In genomic region chr10:1579671-1580070, GRCh38 we compare ENCODE assay signal across 33 cellular contexts.
"Had no signal": no experiment of that assay in that cellular context is flagged by ENCODE, and none has a peak within 500 bp of the region (broad histone marks: within the 10 kb centered on the region; RNA-seq: fewer than 3 reads in every experiment).

No MANE protein-coding gene starts in this region.

- H3K27ac Mint-ChIP-seq: activated B cell treated with CpG ODN at 0.5 μM for 24 hours; activated CD4-positive, alpha-beta memory T cell treated with anti-CD3 and anti-CD28 coated beads for 36 hours; activated CD8-positive, alpha-beta memory T cell treated with anti-CD3 and anti-CD28 coated beads, Interleukin-2, amount 10 ng/mL, durations not matched to agents 7 days and 5 days; activated CD8-positive, alpha-beta T cell treated with anti-CD3 and anti-CD28 coated beads, Interleukin-2, amount 10 ng/mL, durations not matched to agents 7 days and 5 days; activated naive CD4-positive, alpha-beta T cell treated with anti-CD3 and anti-CD28 coated beads for 36 hours; activated naive CD4-positive, alpha-beta T cell treated with anti-CD3 and anti-CD28 coated beads, Interleukin-2, amount 50 U/mL, for 24 hours; activated naive CD8-positive, alpha-beta T cell treated with anti-CD3 and anti-CD28 coated beads for 36 hours; activated naive CD8-positive, alpha-beta T cell treated with anti-CD3 and anti-CD28 coated beads, Interleukin-2, amount 50 U/mL, for 24 hours; activated T-helper 1 cell treated with anti-CD3 and anti-CD28 coated beads, Interleukin-12 subunit alpha, Interleukin-12 subunit beta, Interleukin-2, Interleukin-4 antibody, amounts not matched to agents 30 ng/mL and 10 ng/mL and 1 ng/mL, durations not matched to agents 14 hours and 24 hours and 36 hours; activated T-helper 2 cell treated with anti-CD3 and anti-CD28 coated beads, Interferon-gamma antibody, Interleukin-2, Interleukin-4, amounts not matched to agents 10 μg/mL and 5 μg/mL and 100 μg/mL, durations not matched to agents 14 hours and 24 hours and 36 hours; effector memory CD8-positive, alpha-beta T cell; T-helper 1 cell treated with Interleukin-12 subunit alpha and Interleukin-12 subunit beta and Interleukin-4 antibody, amounts not matched to agents 30 μg/mL and 1 μg/mL, for 36 hours; T-helper 2 cell treated with Interferon-gamma antibody and Interleukin-4, amounts not matched to agents 5 μg/mL and 100 μg/mL, for 36 hours had no signal

- H3K27me3 ChIP-seq: adrenal gland, body of pancreas, foreskin keratinocyte, gastrocnemius medialis had no signal

- H3K9me3 ChIP-seq: adrenal gland, body of pancreas, esophagus muscularis mucosa, gastrocnemius medialis, heart right ventricle had no signal

- H3K4me3 Mint-ChIP-seq: activated B cell treated with CpG ODN at 0.5 μM for 24 hours; activated CD4-positive, alpha-beta memory T cell treated with anti-CD3 and anti-CD28 coated beads for 36 hours; activated CD8-positive, alpha-beta memory T cell treated with anti-CD3 and anti-CD28 coated beads, Interleukin-2, amount 10 ng/mL, durations not matched to agents 7 days and 5 days; activated CD8-positive, alpha-beta T cell treated with anti-CD3 and anti-CD28 coated beads, Interleukin-2, amount 10 ng/mL, durations not matched to agents 7 days and 5 days; activated naive CD4-positive, alpha-beta T cell treated with anti-CD3 and anti-CD28 coated beads for 36 hours; activated naive CD4-positive, alpha-beta T cell treated with anti-CD3 and anti-CD28 coated beads, Interleukin-2, amount 50 U/mL, for 24 hours; activated naive CD8-positive, alpha-beta T cell treated with anti-CD3 and anti-CD28 coated beads for 36 hours; activated naive CD8-positive, alpha-beta T cell treated with anti-CD3 and anti-CD28 coated beads, Interleukin-2, amount 50 U/mL, for 24 hours; activated T-helper 1 cell treated with anti-CD3 and anti-CD28 coated beads, Interleukin-12 subunit alpha, Interleukin-12 subunit beta, Interleukin-2, Interleukin-4 antibody, amounts not matched to agents 30 ng/mL and 10 ng/mL and 1 ng/mL, durations not matched to agents 14 hours and 24 hours and 36 hours; effector memory CD8-positive, alpha-beta T cell; T-helper 1 cell treated with Interleukin-12 subunit alpha and Interleukin-12 subunit beta and Interleukin-4 antibody, amounts not matched to agents 30 μg/mL and 1 μg/mL, for 36 hours; T-helper 2 cell treated with Interferon-gamma antibody and Interleukin-4, amounts not matched to agents 5 μg/mL and 100 μg/mL, for 36 hours had no signal

- H3K27me3 Mint-ChIP-seq: activated CD8-positive, alpha-beta memory T cell treated with anti-CD3 and anti-CD28 coated beads, Interleukin-2, amount 10 ng/mL, durations not matched to agents 7 days and 5 days; activated naive CD4-positive, alpha-beta T cell treated with anti-CD3 and anti-CD28 coated beads, Interleukin-2, amount 50 U/mL, for 24 hours; activated naive CD8-positive, alpha-beta T cell treated with anti-CD3 and anti-CD28 coated beads for 36 hours had no signal

- H3K4me1 Mint-ChIP-seq: activated CD8-positive, alpha-beta memory T cell treated with anti-CD3 and anti-CD28 coated beads, Interleukin-2, amount 10 ng/mL, durations not matched to agents 7 days and 5 days; activated naive CD4-positive, alpha-beta T cell treated with anti-CD3 and anti-CD28 coated beads, Interleukin-2, amount 50 U/mL, for 24 hours; activated naive CD8-positive, alpha-beta T cell treated with anti-CD3 and anti-CD28 coated beads for 36 hours; activated naive CD8-positive, alpha-beta T cell treated with anti-CD3 and anti-CD28 coated beads, Interleukin-2, amount 50 U/mL, for 24 hours had no signal

- H3K9me3 Mint-ChIP-seq: activated B cell treated with CpG ODN at 0.5 μM for 24 hours; activated CD4-positive, alpha-beta memory T cell treated with anti-CD3 and anti-CD28 coated beads for 36 hours; activated naive CD4-positive, alpha-beta T cell treated with anti-CD3 and anti-CD28 coated beads for 36 hours; activated naive CD4-positive, alpha-beta T cell treated with anti-CD3 and anti-CD28 coated beads, Interleukin-2, amount 50 U/mL, for 24 hours; activated naive CD8-positive, alpha-beta T cell treated with anti-CD3 and anti-CD28 coated beads for 36 hours; activated naive CD8-positive, alpha-beta T cell treated with anti-CD3 and anti-CD28 coated beads, Interleukin-2, amount 50 U/mL, for 24 hours; activated T-helper 1 cell treated with anti-CD3 and anti-CD28 coated beads, Interleukin-12 subunit alpha, Interleukin-12 subunit beta, Interleukin-2, Interleukin-4 antibody, amounts not matched to agents 30 ng/mL and 10 ng/mL and 1 ng/mL, durations not matched to agents 14 hours and 24 hours and 36 hours; activated T-helper 2 cell treated with anti-CD3 and anti-CD28 coated beads, Interferon-gamma antibody, Interleukin-2, Interleukin-4, amounts not matched to agents 10 μg/mL and 5 μg/mL and 100 μg/mL, durations not matched to agents 14 hours and 24 hours and 36 hours; effector memory CD8-positive, alpha-beta T cell; T-helper 1 cell treated with Interleukin-12 subunit alpha and Interleukin-12 subunit beta and Interleukin-4 antibody, amounts not matched to agents 30 μg/mL and 1 μg/mL, for 36 hours; T-helper 2 cell treated with Interferon-gamma antibody and Interleukin-4, amounts not matched to agents 5 μg/mL and 100 μg/mL, for 36 hours had no signal

- H3K27ac ChIP-seq: adrenal gland, body of pancreas, esophagus muscularis mucosa, foreskin keratinocyte, gastrocnemius medialis, heart right ventricle, WERI-Rb-1 had no signal

- H3K36me3 Mint-ChIP-seq: activated CD4-positive, alpha-beta memory T cell treated with anti-CD3 and anti-CD28 coated beads for 36 hours; activated CD8-positive, alpha-beta memory T cell treated with anti-CD3 and anti-CD28 coated beads, Interleukin-2, amount 10 ng/mL, durations not matched to agents 7 days and 5 days; activated naive CD4-positive, alpha-beta T cell treated with anti-CD3 and anti-CD28 coated beads, Interleukin-2, amount 50 U/mL, for 24 hours; activated naive CD8-positive, alpha-beta T cell treated with anti-CD3 and anti-CD28 coated beads for 36 hours had no signal

- DNase-seq: activated B cell treated with CpG ODN at 0.5 μM for 24 hours; activated CD4-positive, alpha-beta memory T cell treated with anti-CD3 and anti-CD28 coated beads for 36 hours; activated CD4-positive, alpha-beta T cell treated with anti-CD3 and anti-CD28 coated beads for 48 hours; activated CD8-positive, alpha-beta memory T cell treated with anti-CD3 and anti-CD28 coated beads, Interleukin-2, amount 10 ng/mL, durations not matched to agents 7 days and 5 days; activated CD8-positive, alpha-beta memory T cell treated with anti-CD3 and anti-CD28 coated beads, Interleukin-2, amount 50 U/mL, for 4 hours; activated CD8-positive, alpha-beta T cell treated with anti-CD3 and anti-CD28 coated beads, Interleukin-2, amount 10 ng/mL, durations not matched to agents 7 days and 5 days; activated effector memory CD4-positive, alpha-beta T cell treated with anti-CD3 and anti-CD28 coated beads, Interleukin-2, amount 50 U/mL, for 16 hours; activated naive CD4-positive, alpha-beta T cell treated with anti-CD3 and anti-CD28 coated beads for 36 hours; activated naive CD8-positive, alpha-beta T cell treated with anti-CD3 and anti-CD28 coated beads for 36 hours; activated naive CD8-positive, alpha-beta T cell treated with anti-CD3 and anti-CD28 coated beads, Interleukin-2, amount 50 U/mL, for 24 hours; activated T-cell treated with anti-CD3 and anti-CD28 coated beads, Interleukin-2, amount 50 U/mL, for 1 hour; activated T-cell treated with anti-CD3 and anti-CD28 coated beads, Interleukin-2, amount 50 U/mL, for 48 hours; adrenal gland; amygdala; aorta; body of pancreas; cortex of kidney; dermis blood vessel endothelial cell; effector CD4-positive, alpha-beta T cell; effector memory CD8-positive, alpha-beta T cell; erythroblast; foreskin keratinocyte; gastrocnemius medialis; heart right ventricle; T1000; WERI-Rb-1 had no signal

- ATAC-seq: activated CD4-positive, CD25-positive, alpha-beta regulatory T cell treated with anti-CD3 and anti-CD28 coated beads, Interleukin-2, amount 50 U/mL, for 24 hours; activated CD8-positive, alpha-beta memory T cell treated with anti-CD3 and anti-CD28 coated beads, Interleukin-2, amount 10 ng/mL, durations not matched to agents 7 days and 5 days; activated CD8-positive, alpha-beta T cell treated with anti-CD3 and anti-CD28 coated beads, Interleukin-2, amount 10 ng/mL, durations not matched to agents 7 days and 5 days; activated naive CD8-positive, alpha-beta T cell treated with anti-CD3 and anti-CD28 coated beads, Interleukin-2, amount 50 U/mL, for 24 hours; body of pancreas; effector memory CD8-positive, alpha-beta T cell; foreskin keratinocyte; gastrocnemius medialis; heart right ventricle had no signal

- H3K4me3 ChIP-seq: adrenal gland, body of pancreas, esophagus muscularis mucosa, gastrocnemius medialis, heart right ventricle had no signal

- H3K4me1 ChIP-seq: adrenal gland, body of pancreas, esophagus muscularis mucosa, foreskin keratinocyte, gastrocnemius medialis, heart right ventricle had no signal

- H3K36me3 ChIP-seq: adrenal gland, esophagus muscularis mucosa, gastrocnemius medialis, heart right ventricle, WERI-Rb-1 had no signal
